ENCODE assay signal across 9 cellular contexts in the genomic region with DNA sequence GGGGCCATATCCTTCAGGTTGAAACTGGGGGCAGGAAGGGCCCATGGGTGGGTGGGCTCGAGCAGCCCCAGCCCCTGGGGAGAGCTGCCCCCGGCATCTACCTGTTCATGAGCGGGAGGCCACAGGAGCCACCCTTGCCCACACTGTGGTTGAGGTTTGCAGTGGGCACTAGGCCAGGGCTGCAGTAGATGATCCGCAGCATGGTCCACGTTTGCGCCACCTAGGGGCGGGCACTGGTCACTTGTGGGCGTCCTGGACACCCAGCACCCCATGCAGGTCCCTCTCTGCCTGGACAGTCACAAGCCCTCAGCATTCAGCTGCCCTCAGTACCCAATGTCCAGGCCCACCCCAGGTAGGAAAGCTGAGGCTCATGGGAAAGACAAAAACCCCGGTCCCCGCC. TPM values are rescaled to one million over a fixed set of nuclear protein-coding genes. Genes with fewer than 3 reads are reported as not detected.
DNase-seq lines count a peak whose midpoint lies in the region; ATAC-seq, FAIRE-seq and TF ChIP-seq lines count a peak whose summit lies in the region.
"Had no signal": no experiment of that assay in that cellular context is flagged by ENCODE, and none has a peak within 500 bp of the region (broad histone marks: within the 10 kb centered on the region; RNA-seq: fewer than 3 reads in every experiment).

No MANE protein-coding gene starts in this region.

- POLR2A ChIA-PET in CD8-positive, alpha-beta T cell (lab: Charles Lee) = no interaction called here
- POLR2A ChIA-PET in WTC11 (lab: Charles Lee) = no interaction called here

- peaks cover 31% of the 10 kb centered on the region for H3K36me3 Mint-ChIP-seq in CD8-positive, alpha-beta T cell
- peaks cover 24% of the 10 kb centered on the region for H3K36me3 Mint-ChIP-seq in WTC11
- H3K36me3 Mint-ChIP-seq: IgD-negative memory B cell had no signal

- no peaks in the 10 kb centered on the region for H3K9me3 ChIP-seq in CD8-positive, alpha-beta T cell (ENCODE audit: low read length)
- H3K9me3 ChIP-seq in right lobe of liver = no peaks in the 10 kb centered on the region
- H3K9me3 ChIP-seq in kidney (ENCODE audit: control insufficient read depth in 1 of 2, low read length in 2 of 2) = no peaks in the 10 kb centered on the region

- no peak overlapping the region for H3K27ac Mint-ChIP-seq in CD8-positive, alpha-beta T cell
- H3K27ac Mint-ChIP-seq in WTC11 = peak overlapping the region; percentile 65

- no peak overlapping the region for H3K27ac ChIP-seq in CD8-positive, alpha-beta T cell (ENCODE audit: low read depth, low read length)
- H3K27ac ChIP-seq in right lobe of liver (no peak overlapping the region), kidney (ENCODE audit: low read depth in 2 of 2, low read length in 2 of 2) (no peak overlapping the region)

- H3K4me3 ChIP-seq in CD8-positive, alpha-beta T cell (ENCODE audit: low read depth, low read length) = no peak overlapping the region
- H3K4me3 ChIP-seq in H7 (ENCODE audit: insufficient read depth, low read depth, low read length) (no peak overlapping the region), right lobe of liver (no peak overlapping the region), kidney (ENCODE audit: low read length in 2 of 2) (no peak overlapping the region)

- no peaks in the 10 kb centered on the region for H3K9me3 Mint-ChIP-seq in CD8-positive, alpha-beta T cell
- no peaks in the 10 kb centered on the region for H3K9me3 Mint-ChIP-seq in WTC11
- H3K9me3 Mint-ChIP-seq: IgD-negative memory B cell had no signal

- peak overlapping the region; percentile 55 for H3K4me3 Mint-ChIP-seq in CD8-positive, alpha-beta T cell
- peak overlapping the region; percentile 39 for H3K4me3 Mint-ChIP-seq in WTC11

- WGBS in right lobe of liver (ENCODE audit: insufficient coverage, low coverage, low lambda C conversion rate, missing lambda C conversion rate) = no CpG with 5 or more reads among the region's 10 CpGs

- no peak for ATAC-seq in CD8-positive, alpha-beta T cell
- ATAC-seq in WTC11 (peak; percentile 6; the same call in 1 of the 2 replicates), right lobe of liver (peak in 2 of 4 donors; percentile 5 to 17), HG03108 (IDR thresholded peaks at IDR 0.05; ENCODE audit: unreplicated experiment) (no peak), GM19395 (IDR thresholded peaks at IDR 0.05; ENCODE audit: unreplicated experiment) (no peak)

- no peaks in the 10 kb centered on the region for H3K27me3 Mint-ChIP-seq in CD8-positive, alpha-beta T cell (ENCODE audit: low read depth)
- peaks cover 5% of the 10 kb centered on the region; the same call in 1 of the 2 replicates for H3K27me3 Mint-ChIP-seq in WTC11 (ENCODE audit: low read depth)
- H3K27me3 Mint-ChIP-seq: IgD-negative memory B cell had no signal

- no peak overlapping the region for H3K9ac ChIP-seq in kidney (ENCODE audit: low read length in 2 of 2)

- H3K27me3 ChIP-seq in CD8-positive, alpha-beta T cell (ENCODE audit: insufficient read depth, low read length) = no peaks in the 10 kb centered on the region
- peaks cover 2% of the 10 kb centered on the region for H3K27me3 ChIP-seq in H7 (ENCODE audit: control insufficient read depth, insufficient read depth, low read length)
- H3K27me3 ChIP-seq in right lobe of liver = no peaks in the 10 kb centered on the region

- CTCF ChIA-PET in CD8-positive, alpha-beta T cell (lab: Charles Lee) = interaction anchor here (1.4 kb wide), 1 partner anchor 10 kb away, joined by 4 read pairs; no protein-coding TSS in a partner anchor
- CTCF ChIA-PET in WTC11 (lab: Charles Lee) = interaction anchor here (0.7 to 1.7 kb wide), 13 partner anchors 9 to 169 kb away, joined by 3 to 12 read pairs (median 4); partner anchors contain the start of genes CHTF18, RHBDL1, RHOT2 and RPUSD1

- peaks cover 41% of the 10 kb centered on the region for H3K4me1 Mint-ChIP-seq in CD8-positive, alpha-beta T cell (ENCODE audit: low read depth)
- H3K4me1 Mint-ChIP-seq in WTC11 = peaks cover 20% of the 10 kb centered on the region

- no peak for TF ChIP-seq CTCF in CD8-positive, alpha-beta T cell (IDR thresholded peaks at IDR 0.05)
- TF ChIP-seq CTCF in WTC11 (IDR thresholded peaks at IDR 0.05) (peak; percentile 60), right lobe of liver (IDR thresholded peaks at IDR 0.05) (peak; percentile 35 to 42 (median 36)), kidney (IDR thresholded peaks at IDR 0.05; ENCODE audit: borderline replicate concordance, extremely low read depth, insufficient read depth) (no peak)

- no peak for DNase-seq in CD8-positive, alpha-beta T cell
- DNase-seq in H7 = peak; percentile 84
- peak; percentile 70 for DNase-seq in WTC11 (ENCODE audit: low spot score)
- DNase-seq in right lobe of liver = peak; percentile 65 to 71 (median 66)
- no peak for DNase-seq in SKM-1 (lab: John Stamatoyannopoulos, UW; ENCODE audit: unreplicated experiment)
- no peak for DNase-seq in kidney

- intact Hi-C loops in CD8-positive, alpha-beta T cell (cut with DNase I, micrococcal nuclease) = loop anchor here in 1 of 2 experiments (2.0 kb wide), 1 partner anchor 97 kb away; no protein-coding TSS in a partner anchor
- intact Hi-C loops in right lobe of liver (cut with DNase I) = no loop called here
- intact Hi-C loops in kidney (cut with DNase I) = no loop called here

- no peak for TF ChIP-seq POLR2A in right lobe of liver (IDR thresholded peaks at IDR 0.05)

- H3K36me3 ChIP-seq in CD8-positive, alpha-beta T cell (ENCODE audit: insufficient read depth, low read length) = peaks cover 13% of the 10 kb centered on the region
- H3K36me3 ChIP-seq in H7 (replicated peaks; ENCODE audit: control insufficient read depth, insufficient read depth, low read length) (peaks cover 11% of the 10 kb centered on the region), right lobe of liver (peaks cover 0 to 21% (median 7%) of the 10 kb centered on the region in 4 donors), kidney (ENCODE audit: control insufficient read depth in 1 of 2, insufficient read depth in 2 of 2, low read length in 2 of 2) (peaks cover 8 to 22% of the 10 kb centered on the region in 2 donors)

- FAIRE-seq in kidney (lab: Jason Lieb, UNC) = no peak

- peaks cover 39% of the 10 kb centered on the region for H3K4me1 ChIP-seq in CD8-positive, alpha-beta T cell (ENCODE audit: insufficient read depth, low read length)
- peaks cover 0 to 45% (median 22%) of the 10 kb centered on the region in 4 donors for H3K4me1 ChIP-seq in right lobe of liver
- H3K4me1 ChIP-seq in kidney (ENCODE audit: control insufficient read depth in 1 of 2, insufficient read depth in 1 of 2, low read depth in 1 of 2, low read length in 2 of 2) = peaks cover 12 to 46% of the 10 kb centered on the region in 2 donors

TF ChIP-seq in WTC11, 78 proteins besides CTCF, POLR2A, EP300 and RAD21:
- TF ChIP-seq, protein P1, sequence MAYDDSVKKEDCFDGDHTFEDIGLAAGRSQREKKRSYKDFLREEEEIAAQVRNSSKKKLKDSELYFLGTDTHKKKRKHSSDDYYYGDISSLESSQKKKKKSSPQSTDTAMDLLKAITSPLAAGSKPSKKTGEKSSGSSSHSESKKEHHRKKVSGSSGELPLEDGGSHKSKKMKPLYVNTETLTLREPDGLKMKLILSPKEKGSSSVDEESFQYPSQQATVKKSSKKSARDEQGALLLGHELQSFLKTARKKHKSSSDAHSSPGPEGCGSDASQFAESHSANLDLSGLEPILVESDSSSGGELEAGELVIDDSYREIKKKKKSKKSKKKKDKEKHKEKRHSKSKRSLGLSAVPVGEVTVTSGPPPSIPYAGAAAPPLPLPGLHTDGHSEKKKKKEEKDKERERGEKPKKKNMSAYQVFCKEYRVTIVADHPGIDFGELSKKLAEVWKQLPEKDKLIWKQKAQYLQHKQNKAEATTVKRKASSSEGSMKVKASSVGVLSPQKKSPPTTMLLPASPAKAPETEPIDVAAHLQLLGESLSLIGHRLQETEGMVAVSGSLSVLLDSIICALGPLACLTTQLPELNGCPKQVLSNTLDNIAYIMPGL (CRISPR knock-in tag; IDR thresholded peaks at IDR 0.05) = no peak
- no peak for TF ChIP-seq ZNF671 (CRISPR knock-in tag; IDR thresholded peaks at IDR 0.05)
- TF ChIP-seq RELA (CRISPR knock-in tag; IDR thresholded peaks at IDR 0.05; ENCODE audit: borderline replicate concordance) = no peak
- no peak for TF ChIP-seq ZNF263 (CRISPR knock-in tag; IDR thresholded peaks at IDR 0.05; ENCODE audit: low read depth)

RNA-seq across cellular contexts. Expression of gene JMJD8, which starts 1.8 kb away (rescaled TPM):
- total RNA-seq in CD8-positive, alpha-beta T cell = 10 to 100 TPM; 15.8 to 18.7 TPM
- 63.8 and 88.2 TPM in 2 replicates for total RNA-seq in H7 (2014; rRNA removed; shearing (Covaris generic))
- total RNA-seq in WTC11 (2021) = 59.6 to 63.4 TPM (median 61.2 TPM) in 3 replicates
- 10 to 100 TPM; 26.9 to 68.1 (median 36.9) TPM for total RNA-seq in right lobe of liver
- total RNA-seq in kidney = 75.0 TPM
- polyA plus RNA-seq in kidney (ENCODE audit: insufficient read depth, low read depth, low replicate concordance) = 80.4 TPM

RNA-seq across cellular contexts. Expression of gene WDR24, which starts 4.2 kb away (rescaled TPM):
- 10 to 100 TPM; 11.8 to 12.1 TPM for total RNA-seq in CD8-positive, alpha-beta T cell
- total RNA-seq in H7 (2014; rRNA removed; shearing (Covaris generic)) = 18.3 and 18.9 TPM in 2 replicates
- total RNA-seq in WTC11 (2021) (25.5 to 28.2 TPM (median 26.3 TPM) in 3 replicates), right lobe of liver (10 to 100 TPM in 1 of 6 experiments, 1 to 10 TPM in 5; 5.5 to 11.7 (median 9.7) TPM), kidney (11.8 TPM)
- 7.2 TPM for polyA plus RNA-seq in kidney (ENCODE audit: insufficient read depth, low read depth, low replicate concordance)

RNA-seq across cellular contexts. Expression of gene STUB1, which starts 5.8 kb away (rescaled TPM):
- total RNA-seq in CD8-positive, alpha-beta T cell = 10 to 100 TPM; 40.0 to 50.0 TPM
- total RNA-seq in H7 (2014; rRNA removed; shearing (Covaris generic)) = 85.3 and 115 TPM in 2 replicates
- total RNA-seq in WTC11 (2021) (79.0 to 88.2 TPM (median 85.8 TPM) in 3 replicates), right lobe of liver (10 to 100 TPM; 37.3 to 69.6 (median 54.3) TPM), kidney (92.9 TPM)
- polyA plus RNA-seq in kidney (ENCODE audit: insufficient read depth, low read depth, low replicate concordance) = 218 TPM

RNA-seq across cellular contexts. Expression of gene RHBDL1, which starts 10.5 kb away (rescaled TPM):
- total RNA-seq in CD8-positive, alpha-beta T cell = 1 to 10 TPM; 3.1 to 4.1 TPM
- total RNA-seq in H7 (2014; rRNA removed; shearing (Covaris generic)) = 3.1 and 5.9 TPM in 2 replicates
- total RNA-seq in WTC11 (2021) (6.7 to 8.2 TPM (median 6.7 TPM) in 3 replicates), right lobe of liver (1 to 10 TPM in 1 of 6 experiments, under 1 TPM in 5; 0.37 to 1.1 (median 0.60) TPM), kidney (0.88 TPM)
- 9.7 TPM for polyA plus RNA-seq in kidney (ENCODE audit: insufficient read depth, low read depth, low replicate concordance)

RNA-seq across cellular contexts. Expression of gene RHOT2, which starts 18.0 kb away (rescaled TPM):
- 100 to 1,000 TPM; 163 to 175 TPM for total RNA-seq in CD8-positive, alpha-beta T cell
- total RNA-seq in H7 (2014; rRNA removed; shearing (Covaris generic)) = 164 and 174 TPM in 2 replicates
- total RNA-seq in WTC11 (2021) (245 to 285 TPM (median 250 TPM) in 3 replicates), right lobe of liver (10 to 100 TPM; 28.5 to 44.8 (median 40.3) TPM), kidney (117 TPM)
- polyA plus RNA-seq in kidney (ENCODE audit: insufficient read depth, low read depth, low replicate concordance) = 90.5 TPM

Comparison
In these comparisons a context has a peak if more than half of its experiments do, and no peak if none do; other contexts are left out.
1. DNase-seq: peak in H7 (single experiment), WTC11 (single experiment) and right lobe of liver (3 of 3); none in CD8-positive, alpha-beta T cell (0 of 7), SKM-1 (single experiment) and kidney (single experiment).
2. CTCF ChIP-seq: peak in WTC11 (single experiment) and right lobe of liver (4 of 4); none in CD8-positive, alpha-beta T cell (single experiment) and kidney (single experiment).